9 cellular contexts compared by ENCODE assay signal in genomic region chr5:107104774-107105050, GRCh38.
DNase-seq lines count a peak whose midpoint lies in the region; ATAC-seq and TF ChIP-seq lines count a peak whose summit lies in the region.
"Had no signal": no experiment of that assay in that cellular context is flagged by ENCODE, and none has a peak within 500 bp of the region (broad histone marks: within the 10 kb centered on the region; RNA-seq: fewer than 3 reads in every experiment).

No MANE protein-coding gene starts in this region.

- CTCF ChIA-PET in WTC11 (lab: Charles Lee) = interaction anchor here (0.5 to 1.7 kb wide), 6 partner anchors 14 to 468 kb away, joined by 3 to 13 read pairs (median 4); no protein-coding TSS in a partner anchor

- ATAC-seq in GM18873 (IDR thresholded peaks at IDR 0.05; ENCODE audit: low FRiP score, unreplicated experiment) (peak; percentile 89), HG03135 (IDR thresholded peaks at IDR 0.05; ENCODE audit: unreplicated experiment) (peak; percentile 87), WTC11 (peak; percentile 96), HG03108 (IDR thresholded peaks at IDR 0.05; ENCODE audit: unreplicated experiment) (no peak)

- H3K36me3 Mint-ChIP-seq in WTC11 = peaks cover 5% of the 10 kb centered on the region; the same call in 1 of the 2 replicates
- no peaks in the 10 kb centered on the region for H3K36me3 Mint-ChIP-seq in nephron progenitor cell (ENCODE audit: low read depth)

- peaks cover 10% of the 10 kb centered on the region for H3K4me1 Mint-ChIP-seq in WTC11
- H3K4me1 Mint-ChIP-seq in nephron progenitor cell = peaks cover 10% of the 10 kb centered on the region

- DNase-seq in WTC11 (ENCODE audit: low spot score) (no peak), nephron progenitor cell (no peak), NK-92 (lab: John Stamatoyannopoulos, UW; ENCODE audit: unreplicated experiment) (no peak)
- no peak for DNase-seq in activated T-cell treated with anti-CD3 and anti-CD28 coated beads, Interleukin-2, amount 50 U/mL, for 48 hours
- DNase-seq in activated effector memory CD4-positive, alpha-beta T cell treated with Interleukin-2 at 50 U/mL for 16 hours = no peak
- DNase-seq: activated naive CD4-positive, alpha-beta T cell had no signal

- H3K9me3 Mint-ChIP-seq in WTC11 = peaks cover 18% of the 10 kb centered on the region
- peaks cover 10% of the 10 kb centered on the region for H3K9me3 Mint-ChIP-seq in nephron progenitor cell

- POLR2A ChIA-PET in WTC11 (lab: Charles Lee) = no interaction called here

- no peak for TF ChIP-seq CTCF in WTC11 (IDR thresholded peaks at IDR 0.05)
- TF ChIP-seq CTCF in nephron progenitor cell (IDR thresholded peaks at IDR 0.05) = no peak

- no peaks in the 10 kb centered on the region for H3K27me3 Mint-ChIP-seq in WTC11 (ENCODE audit: low read depth)
- no peaks in the 10 kb centered on the region for H3K27me3 Mint-ChIP-seq in nephron progenitor cell (ENCODE audit: low read depth, poor library complexity)

- H3K4me3 Mint-ChIP-seq in WTC11 = no peak overlapping the region
- H3K4me3 Mint-ChIP-seq in nephron progenitor cell = no peak overlapping the region

- 0 out of 2 replicates have a peak overlapping the region, but pooled peaks have one; percentile 14 for H3K27ac Mint-ChIP-seq in WTC11
- H3K27ac Mint-ChIP-seq in nephron progenitor cell = peak overlapping the region; percentile 87

TF ChIP-seq in WTC11, 78 proteins besides CTCF, POLR2A, EP300 and RAD21:
- TF ChIP-seq, protein P1, sequence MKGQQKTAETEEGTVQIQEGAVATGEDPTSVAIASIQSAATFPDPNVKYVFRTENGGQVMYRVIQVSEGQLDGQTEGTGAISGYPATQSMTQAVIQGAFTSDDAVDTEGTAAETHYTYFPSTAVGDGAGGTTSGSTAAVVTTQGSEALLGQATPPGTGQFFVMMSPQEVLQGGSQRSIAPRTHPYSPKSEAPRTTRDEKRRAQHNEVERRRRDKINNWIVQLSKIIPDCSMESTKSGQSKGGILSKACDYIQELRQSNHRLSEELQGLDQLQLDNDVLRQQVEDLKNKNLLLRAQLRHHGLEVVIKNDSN (CRISPR knock-in tag; IDR thresholded peaks at IDR 0.05) = no peak
- TF ChIP-seq ZNF671 (CRISPR knock-in tag; IDR thresholded peaks at IDR 0.05) = no peak
- TF ChIP-seq ZNF232 (CRISPR knock-in tag; IDR thresholded peaks at IDR 0.05) = no peak
- TF ChIP-seq STAT6 (CRISPR knock-in tag; conservative IDR thresholded peaks at IDR 0.05; ENCODE audit: low read depth) = no peak
- TF ChIP-seq JAZF1 (CRISPR knock-in tag; IDR thresholded peaks at IDR 0.05) = no peak
- TF ChIP-seq ZNF138 (CRISPR knock-in tag; conservative IDR thresholded peaks at IDR 0.05) = no peak
- no peak for TF ChIP-seq ATF3 (CRISPR knock-in tag; conservative IDR thresholded peaks at IDR 0.05)
- no peak for TF ChIP-seq GRHL2 (CRISPR knock-in tag; IDR thresholded peaks at IDR 0.05; ENCODE audit: insufficient replicate concordance, severe bottlenecking)
- TF ChIP-seq ZNF532 (CRISPR knock-in tag; IDR thresholded peaks at IDR 0.05; ENCODE audit: borderline replicate concordance) = no peak
